14 cellular contexts compared by ENCODE assay signal in genomic region chr2:201404699-201405275, GRCh38. TPM values are rescaled to one million over a fixed set of nuclear protein-coding genes. Genes with fewer than 3 reads are reported as not detected.
DNase-seq lines count a peak whose midpoint lies in the region; ATAC-seq, FAIRE-seq and TF ChIP-seq lines count a peak whose summit lies in the region.
"Had no signal": no experiment of that assay in that cellular context is flagged by ENCODE, and none has a peak within 500 bp of the region (broad histone marks: within the 10 kb centered on the region; RNA-seq: fewer than 3 reads in every experiment).

No MANE protein-coding gene starts in this region.

- peak; percentile 69 for FAIRE-seq in H54 (lab: Jason Lieb, UNC)
- FAIRE-seq: G401.6 had no signal

- peaks cover 47% of the 10 kb centered on the region for H3K4me1 Mint-ChIP-seq in activated naive CD8-positive, alpha-beta T cell treated with anti-CD3 and anti-CD28 coated beads, Interleukin-2, amount 10 ng/mL, durations not matched to agents 7 days and 5 days

- H3K4me1 ChIP-seq in A673 (ENCODE audit: insufficient read depth, low read length, poor library complexity, severe bottlenecking) (peaks cover 65% of the 10 kb centered on the region), aorta (ENCODE audit: control insufficient read depth in 1 of 2, insufficient read depth in 2 of 2, low read length in 2 of 2) (peaks cover 2 to 6% of the 10 kb centered on the region in 2 donors)

- no peaks in the 10 kb centered on the region for H3K9me3 ChIP-seq in A673 (ENCODE audit: low read depth, low read length, poor library complexity, severe bottlenecking)
- H3K9me3 ChIP-seq in aorta (ENCODE audit: control insufficient read depth, low read length): no peaks in the 10 kb centered on the region
- H3K9me3 ChIP-seq: mucosa of descending colon had no signal

- no peaks in the 10 kb centered on the region for H3K9me3 Mint-ChIP-seq in activated naive CD8-positive, alpha-beta T cell treated with anti-CD3 and anti-CD28 coated beads, Interleukin-2, amount 10 ng/mL, durations not matched to agents 7 days and 5 days
- H3K9me3 Mint-ChIP-seq: HFFc6 had no signal

- H3K36me3 ChIP-seq in A673 (ENCODE audit: insufficient read depth, low read length, poor library complexity, severe bottlenecking) (no peaks in the 10 kb centered on the region), brain microvascular endothelial cell (replicated peaks) (peaks cover 2% of the 10 kb centered on the region), aorta (ENCODE audit: control insufficient read depth in 1 of 2, insufficient read depth in 2 of 2, low read length in 1 of 2) (no peaks in the 10 kb centered on the region)

- H3K4me3 ChIP-seq in A673 (ENCODE audit: low read depth, low read length, poor library complexity, severe bottlenecking): peak overlapping the region; percentile 17
- H3K4me3 ChIP-seq in brain microvascular endothelial cell (ENCODE audit: low read depth, low read length): no peak overlapping the region
- H3K4me3 ChIP-seq in aorta (ENCODE audit: low read length in 2 of 2): no peak overlapping the region
- H3K4me3 ChIP-seq: mucosa of descending colon had no signal

- TF ChIP-seq POLR2A in H54 (IDR thresholded peaks at IDR 0.05; ENCODE audit: low read depth, low read length): no peak

- no peaks in the 10 kb centered on the region for H3K27me3 Mint-ChIP-seq in activated naive CD8-positive, alpha-beta T cell treated with anti-CD3 and anti-CD28 coated beads, Interleukin-2, amount 10 ng/mL, durations not matched to agents 7 days and 5 days

- 70 to 73% methylated on average over 3 of the region's 3 CpGs for WGBS in aorta, 2 donors

- CTCF ChIA-PET in A673 (lab: Charles Lee): no interaction called here

- H3K27me3 ChIP-seq in A673 (replicated peaks; ENCODE audit: insufficient read depth, low read depth, low read length, poor library complexity) (no peaks in the 10 kb centered on the region), brain microvascular endothelial cell (replicated peaks) (no peaks in the 10 kb centered on the region), aorta (ENCODE audit: control insufficient read depth in 1 of 2, insufficient read depth in 2 of 2, low read length in 1 of 2) (no peaks in the 10 kb centered on the region)

- peak overlapping the region; percentile 13 for H3K27ac Mint-ChIP-seq in activated naive CD8-positive, alpha-beta T cell treated with anti-CD3 and anti-CD28 coated beads, Interleukin-2, amount 10 ng/mL, durations not matched to agents 7 days and 5 days

- no peak for TF ChIP-seq CTCF in A673 (conservative IDR thresholded peaks at IDR 0.05; ENCODE audit: low read depth, low read length)
- TF ChIP-seq CTCF in brain microvascular endothelial cell (IDR thresholded peaks at IDR 0.05; ENCODE audit: low read depth, low read length, missing control alignments): no peak

- peak; percentile 63 for ATAC-seq in activated naive CD8-positive, alpha-beta T cell treated with anti-CD3 and anti-CD28 coated beads, Interleukin-2, amount 10 ng/mL, durations not matched to agents 7 days and 5 days (ENCODE audit: low read depth)
- ATAC-seq in aorta (ENCODE audit: low FRiP score) (no peak), GM18519 (IDR thresholded peaks at IDR 0.05; ENCODE audit: low FRiP score, unreplicated experiment) (no peak)
- ATAC-seq: mucosa of descending colon had no signal

- DNase-seq in A673 (ENCODE audit: low spot score) (no peak), H54 (ENCODE audit: insufficient read length, low spot score) (no peak), kidney tubule cell (ENCODE audit: low spot score) (peak; percentile 33), brain microvascular endothelial cell (no peak), aorta (no peak), T-helper 9 cell (no peak)
- no peak for DNase-seq in activated naive CD8-positive, alpha-beta T cell treated with anti-CD3 and anti-CD28 coated beads, Interleukin-2, amount 10 ng/mL, durations not matched to agents 7 days and 5 days
- DNase-seq: C1 segment of cervical spinal cord; caudate nucleus; HFFc6; mucosa of descending colon; stimulated activated CD4-positive, alpha-beta T cell treated with anti-CD3 and anti-CD28 coated beads, Interleukin-4, amount 100 ng/mL, for 4 hours had no signal

- in situ Hi-C loops in brain microvascular endothelial cell (cut with HindIII; ENCODE audit: low pct_ligation_motif_present, low sequenced_read_pairs): no loop called here

- POLR2A ChIA-PET in A673 (lab: Charles Lee; ENCODE audit: low non-redundant PET): no interaction called here
- POLR2A ChIA-PET in activated naive CD8-positive, alpha-beta T cell treated with anti-CD3 and anti-CD28 coated beads, Interleukin-2, amount 10 ng/mL, durations not matched to agents 7 days and 5 days (lab: Charles Lee): interaction anchor here (0.6 to 2.9 kb wide), 6 partner anchors 10 to 171 kb away, joined by 3 to 17 read pairs (median 4); partner anchors contain the start of genes STRADB and TRAK2

- peak overlapping the region; percentile 45 for H3K4me3 Mint-ChIP-seq in activated naive CD8-positive, alpha-beta T cell treated with anti-CD3 and anti-CD28 coated beads, Interleukin-2, amount 10 ng/mL, durations not matched to agents 7 days and 5 days
- H3K4me3 Mint-ChIP-seq: HFFc6 had no signal

- peaks cover 25% of the 10 kb centered on the region for H3K36me3 Mint-ChIP-seq in activated naive CD8-positive, alpha-beta T cell treated with anti-CD3 and anti-CD28 coated beads, Interleukin-2, amount 10 ng/mL, durations not matched to agents 7 days and 5 days

- H3K27ac ChIP-seq in A673 (ENCODE audit: low read depth, low read length, poor library complexity, severe bottlenecking) (peak overlapping the region; percentile 60), brain microvascular endothelial cell (no peak overlapping the region), aorta (ENCODE audit: low read depth in 1 of 2, low read length in 2 of 2) (peak overlapping the region in 1 of 2 donors; percentile 17)

- no TSS peak for BruUV-seq in A673 (replicated peaks; lab: Mats Ljungman, UMichigan)

- intact Hi-C loops in A673 (cut with micrococcal nuclease; ENCODE audit: unreplicated experiment): no loop called here
- intact Hi-C loops in aorta (cut with DNase I): loop anchor here in 1 of 2 donors (5.0 kb wide), 1 partner anchor 48 kb away; the partner anchor contains the start of genes STRADB and TRAK2

RNA-seq across cellular contexts. Expression of gene TRAK2, which starts 46.5 kb away (rescaled TPM):
- total RNA-seq in A673 (2021) (30.1 and 31.7 TPM in 2 replicates), aorta (100 to 1,000 TPM in 1 of 2 donors, 10 to 100 TPM in 1; 84.7 to 119 TPM)
- 10 to 100 TPM; 43.1 to 48.8 TPM for total RNA-seq in activated naive CD8-positive, alpha-beta T cell treated with anti-CD3 and anti-CD28 coated beads, Interleukin-2, amount 10 ng/mL, durations not matched to agents 7 days and 5 days
- 100 to 1,000 TPM in 1 of 2 donors, 10 to 100 TPM in 1; 35.9 to 128 TPM for polyA plus RNA-seq in aorta

RNA-seq across cellular contexts. Expression of gene STRADB, which starts 46.8 kb away (rescaled TPM):
- total RNA-seq in A673 (2021): 24.3 and 29.3 TPM in 2 replicates
- 10 to 100 TPM; 24.9 to 28.9 TPM for total RNA-seq in activated naive CD8-positive, alpha-beta T cell treated with anti-CD3 and anti-CD28 coated beads, Interleukin-2, amount 10 ng/mL, durations not matched to agents 7 days and 5 days
- total RNA-seq in aorta: 10 to 100 TPM; 15.7 to 17.7 TPM
- 10 to 100 TPM; 15.5 to 29.7 TPM for polyA plus RNA-seq in aorta

RNA-seq across cellular contexts. Expression of gene FLACC1, which starts 47.6 kb away (rescaled TPM):
- total RNA-seq in A673 (2021) (2.2 and 2.4 TPM in 2 replicates), aorta (1 to 10 TPM; 6.1 to 6.7 TPM)
- 1 to 10 TPM; 2.9 to 4.9 TPM for total RNA-seq in activated naive CD8-positive, alpha-beta T cell treated with anti-CD3 and anti-CD28 coated beads, Interleukin-2, amount 10 ng/mL, durations not matched to agents 7 days and 5 days
- 1 to 10 TPM in 1 of 2 donors, under 1 TPM in 1; 0.75 to 2.5 TPM for polyA plus RNA-seq in aorta
